In the genomic region with DNA sequence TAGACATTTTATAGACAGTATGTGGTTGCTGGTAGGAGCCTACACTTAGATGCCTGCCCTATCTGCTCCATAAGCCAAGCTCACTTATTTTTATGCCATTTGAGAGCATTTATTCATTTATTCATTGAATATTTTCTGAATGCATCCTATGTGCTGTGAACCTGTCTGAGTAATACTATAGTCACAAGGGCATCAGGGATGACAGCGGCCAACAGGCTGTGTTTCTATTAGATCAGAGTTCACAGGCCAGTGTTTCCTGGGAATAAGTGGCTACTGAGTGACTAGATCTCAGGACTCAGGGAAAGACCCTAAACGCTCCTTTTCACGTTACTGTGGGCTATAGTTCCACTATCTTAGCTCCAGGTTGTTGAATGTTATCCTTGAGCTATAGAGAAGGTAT, we compare ENCODE assay signal across 9 cellular contexts.
"Had no signal": no experiment of that assay in that cellular context is flagged by ENCODE, and none has a peak within 500 bp of the region (broad histone marks: within the 10 kb centered on the region; RNA-seq: fewer than 3 reads in every experiment).

No MANE protein-coding gene starts in this region.

- H3K4me1 ChIP-seq: HAP-1 had no signal

- H3K36me3 ChIP-seq: HAP-1 had no signal

- H3K27ac ChIP-seq: GM23248 had no signal

- H3K4me3 ChIP-seq: GM23248, HAP-1, K562 had no signal

- DNase-seq: GM23248, GOT3, H7, HFFc6, IMR-90, KG1 had no signal

- ATAC-seq: HCT116, K562 had no signal

- H2AFZ ChIP-seq: GM23248 had no signal

- H3K9me3 ChIP-seq: HAP-1 had no signal

- H3K9ac ChIP-seq: GM23248 had no signal
